In the genomic region with DNA sequence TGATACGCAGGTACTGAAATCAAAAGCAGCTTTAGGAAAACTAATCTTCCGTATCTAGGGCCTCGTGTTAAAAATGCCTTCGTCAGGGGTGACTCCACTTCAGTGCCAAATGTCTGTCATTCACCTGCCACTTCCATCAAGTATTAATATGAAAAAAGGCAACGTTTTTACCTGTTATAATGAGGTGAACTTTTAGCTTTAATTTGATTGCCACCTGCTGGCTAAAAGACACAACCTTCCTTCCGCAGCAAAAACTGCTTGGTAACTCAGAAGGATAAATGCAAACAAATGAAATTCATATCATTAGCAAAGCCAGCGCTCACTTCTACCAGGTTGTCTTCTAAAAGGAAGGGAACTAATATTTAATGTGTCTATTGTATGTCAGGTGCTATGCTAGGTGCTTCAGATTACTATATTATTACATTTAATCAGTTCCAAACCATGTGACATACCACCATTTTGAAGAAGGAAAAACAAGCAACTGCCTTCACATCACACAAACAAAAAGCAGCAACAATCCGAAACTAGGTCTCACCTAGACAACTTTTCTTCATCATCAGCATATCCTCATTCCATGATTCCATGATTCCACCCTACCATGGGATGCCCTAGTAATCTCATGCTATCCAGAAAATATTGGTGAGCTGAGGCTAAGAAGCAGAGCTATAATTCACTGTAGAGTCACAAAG, we compare ENCODE assay signal across 9 cellular contexts. TPM values are rescaled to one million over a fixed set of nuclear protein-coding genes. Genes with fewer than 3 reads are reported as not detected.
A peak's percentile ranks its signal among the peaks of the same experiment; 100 is the strongest.
DNase-seq lines count a peak whose midpoint lies in the region; ATAC-seq and TF ChIP-seq lines count a peak whose summit lies in the region.
"Had no signal": no experiment of that assay in that cellular context is flagged by ENCODE, and none has a peak within 500 bp of the region (broad histone marks: within the 10 kb centered on the region; RNA-seq: fewer than 3 reads in every experiment).

No MANE protein-coding gene starts in this region.

- WGBS in mesendoderm (ENCODE audit: extremely low coverage, insufficient coverage, low lambda C conversion rate) = no CpG with 5 or more reads among the region's 8 CpGs

- no peaks in the 10 kb centered on the region for H3K79me1 ChIP-seq in mesendoderm (ENCODE audit: low read length)

- peak overlapping the region; percentile 3 for H3K9ac ChIP-seq in mesendoderm (ENCODE audit: low read length)
- H3K9ac ChIP-seq: BLaER1 had no signal

- H3K4ac ChIP-seq in mesendoderm (ENCODE audit: low read depth, low read length) = no peak overlapping the region

- H3K36me3 ChIP-seq in brain microvascular endothelial cell (replicated peaks) = no peaks in the 10 kb centered on the region
- no peaks in the 10 kb centered on the region for H3K36me3 ChIP-seq in mesendoderm (ENCODE audit: control insufficient read depth, insufficient read depth, low read length)
- H3K36me3 ChIP-seq: BLaER1 had no signal

- H3K27me3 ChIP-seq in brain microvascular endothelial cell (replicated peaks) (no peaks in the 10 kb centered on the region), mesendoderm (ENCODE audit: insufficient read depth, low read length, poor library complexity) (no peaks in the 10 kb centered on the region)
- H3K27me3 ChIP-seq: BLaER1 had no signal

- H4K8ac ChIP-seq in mesendoderm (ENCODE audit: low read depth, low read length) = no peak overlapping the region

- peak overlapping the region; percentile 52 for H3K56ac ChIP-seq in mesendoderm (ENCODE audit: low read length)

- H3K27ac ChIP-seq in brain microvascular endothelial cell (no peak overlapping the region), mesendoderm (ENCODE audit: low read depth, low read length) (no peak overlapping the region)
- H3K27ac ChIP-seq: BLaER1 had no signal

- no peak overlapping the region for H4K5ac ChIP-seq in mesendoderm (ENCODE audit: low read length)

- H3K79me2 ChIP-seq in mesendoderm (ENCODE audit: control insufficient read depth, insufficient read depth, low read length) = no peaks in the 10 kb centered on the region

- in situ Hi-C loops in brain microvascular endothelial cell (cut with HindIII; ENCODE audit: low pct_ligation_motif_present, low sequenced_read_pairs) = no loop called here

- no peak overlapping the region for H3K4me2 ChIP-seq in mesendoderm (ENCODE audit: low read length)
- H3K4me2 ChIP-seq: BLaER1 had no signal

- H3K23ac ChIP-seq in mesendoderm (ENCODE audit: low read length) = no peak overlapping the region

- no peak overlapping the region for H3K4me3 ChIP-seq in brain microvascular endothelial cell (ENCODE audit: low read depth, low read length)
- H3K4me3 ChIP-seq in mesendoderm (ENCODE audit: low read length) = no peak overlapping the region
- H3K4me3 ChIP-seq: BLaER1 had no signal

- peak overlapping the region; percentile 95 for H3K18ac ChIP-seq in mesendoderm (ENCODE audit: low read length)

- H2AK5ac ChIP-seq in mesendoderm (ENCODE audit: low read length) = no peak overlapping the region

- ATAC-seq in GM21576 (IDR thresholded peaks at IDR 0.05; ENCODE audit: unreplicated experiment) = peak; percentile 65

- H2BK5ac ChIP-seq in mesendoderm (ENCODE audit: low read length) = peak overlapping the region; percentile 48

- DNase-seq in DMS153 treated with DMSO at 0.1 percent for 48 hours (lab: John Stamatoyannopoulos, UW; ENCODE audit: unreplicated experiment) (peak; percentile 44), DMS153 (lab: John Stamatoyannopoulos, UW) (no peak), NCI-H2081 (lab: John Stamatoyannopoulos, UW) (peak; percentile 11 to 52), brain microvascular endothelial cell (no peak), mesendoderm (no peak), cortex of kidney (lab: John Stamatoyannopoulos, UW) (no peak), H4 (ENCODE audit: low spot score) (no peak)

- H2BK15ac ChIP-seq in mesendoderm (replicated peaks; ENCODE audit: low read depth) = no peak overlapping the region

- H2BK120ac ChIP-seq in mesendoderm (ENCODE audit: low read depth, low read length) = peak overlapping the region; percentile 64

- peak; percentile 66 for TF ChIP-seq CTCF in brain microvascular endothelial cell (IDR thresholded peaks at IDR 0.05; ENCODE audit: low read depth, low read length, missing control alignments)

- H3K4me1 ChIP-seq in mesendoderm (ENCODE audit: control insufficient read depth, low read depth, low read length) = peaks cover 2% of the 10 kb centered on the region
- H3K4me1 ChIP-seq: BLaER1 had no signal

RNA-seq across cellular contexts. Expression of a gene that starts 20.6 kb away (rescaled TPM):
- 5.2 TPM for polyA plus RNA-seq in mesendoderm (2013, experiment 1 of 2)
- 4.9 TPM for polyA plus RNA-seq in mesendoderm (2013, experiment 2 of 2)
- total RNA-seq in H4 (2014; rRNA removed; shearing (Covaris generic)) = 8.0 and 8.9 TPM in 2 replicates

Comparison
In these comparisons a context has a peak if more than half of its experiments do, and no peak if none do; other contexts are left out.
1. DNase-seq: peak in DMS153 treated with DMSO at 0.1 percent for 48 hours (single experiment) and NCI-H2081 (2 of 2); none in DMS153 (single experiment), brain microvascular endothelial cell (single experiment), mesendoderm (single experiment), cortex of kidney (single experiment) and H4 (single experiment).